1 cellular context compared by ENCODE assay signal in genomic region chr22:43377486-43377995, GRCh38.
TF ChIP-seq lines count a peak whose summit lies in the region.

No MANE protein-coding gene starts in this region.

TF ChIP-seq in IMR-90, 13 proteins besides CTCF, POLR2A, EP300 and RAD21 (continued from another document):
- TF ChIP-seq, protein P1, sequence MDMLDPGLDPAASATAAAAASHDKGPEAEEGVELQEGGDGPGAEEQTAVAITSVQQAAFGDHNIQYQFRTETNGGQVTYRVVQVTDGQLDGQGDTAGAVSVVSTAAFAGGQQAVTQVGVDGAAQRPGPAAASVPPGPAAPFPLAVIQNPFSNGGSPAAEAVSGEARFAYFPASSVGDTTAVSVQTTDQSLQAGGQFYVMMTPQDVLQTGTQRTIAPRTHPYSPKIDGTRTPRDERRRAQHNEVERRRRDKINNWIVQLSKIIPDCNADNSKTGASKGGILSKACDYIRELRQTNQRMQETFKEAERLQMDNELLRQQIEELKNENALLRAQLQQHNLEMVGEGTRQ (IDR thresholded peaks at IDR 0.05; ENCODE audit: low read depth, low read length), result no peak
- no peak for TF ChIP-seq RFX5 (IDR thresholded peaks at IDR 0.05; ENCODE audit: low read depth, low read length)
- no peak for TF ChIP-seq BHLHE40 (IDR thresholded peaks at IDR 0.05; ENCODE audit: low read depth, low read length)
- TF ChIP-seq MXI1 (IDR thresholded peaks at IDR 0.05; ENCODE audit: borderline replicate concordance, low read depth, low read length), result no peak
- no peak for TF ChIP-seq FOS (IDR thresholded peaks at IDR 0.05; ENCODE audit: low read depth, low read length)
- TF ChIP-seq MAZ (IDR thresholded peaks at IDR 0.05; ENCODE audit: borderline replicate concordance, low read depth, low read length), result no peak
- no peak for TF ChIP-seq CHD1 (IDR thresholded peaks at IDR 0.05; ENCODE audit: low read depth, low read length)
